In genomic region chr1:64893921-64894320, GRCh38 we compare ENCODE assay signal across 26 cellular contexts.
DNase-seq lines count a peak whose midpoint lies in the region; ATAC-seq and TF ChIP-seq lines count a peak whose summit lies in the region.
"Had no signal": no experiment of that assay in that cellular context is flagged by ENCODE, and none has a peak within 500 bp of the region (broad histone marks: within the 10 kb centered on the region; RNA-seq: fewer than 3 reads in every experiment).

No MANE protein-coding gene starts in this region.

- no peak overlapping the region for H3K27ac Mint-ChIP-seq in CD8-positive, alpha-beta T cell
- H3K27ac Mint-ChIP-seq in stimulated activated naive B cell treated with anti-CD40 and anti-IgM and Interleukin-4, amounts not matched to agents 10 μg/mL and 1 μg/mL and 100 μg/mL, for 72 hours: peak overlapping the region; percentile 9
- H3K27ac Mint-ChIP-seq: activated CD4-positive, alpha-beta T cell treated with anti-CD3 and anti-CD28 coated beads for 36 hours; stimulated activated effector memory CD8-positive, alpha-beta T cell treated with anti-CD3 and anti-CD28 coated beads, Interleukin-12 subunit alpha, Interleukin-12 subunit beta, amount 100 ng/mL, for 72 hours had no signal

- H3K9me3 Mint-ChIP-seq in CD8-positive, alpha-beta T cell: no peaks in the 10 kb centered on the region
- H3K9me3 Mint-ChIP-seq in stimulated activated naive B cell treated with anti-CD40 and anti-IgM and Interleukin-4, amounts not matched to agents 10 μg/mL and 1 μg/mL and 100 μg/mL, for 72 hours: peaks cover 2 to 9% of the 10 kb centered on the region in 2 donors
- H3K9me3 Mint-ChIP-seq: stimulated activated effector memory CD8-positive, alpha-beta T cell treated with anti-CD3 and anti-CD28 coated beads, Interleukin-12 subunit alpha, Interleukin-12 subunit beta, amount 100 ng/mL, for 72 hours had no signal

- no peak for TF ChIP-seq POLR2A in thyroid gland (IDR thresholded peaks at IDR 0.05)

- no peaks in the 10 kb centered on the region for H3K36me3 ChIP-seq in CD8-positive, alpha-beta T cell (ENCODE audit: insufficient read depth, low read length)
- no peaks in the 10 kb centered on the region for H3K36me3 ChIP-seq in Panc1 (ENCODE audit: control insufficient read depth, insufficient read depth, low read length)
- H3K36me3 ChIP-seq in thyroid gland: no peaks in the 10 kb centered on the region

- no peak for DNase-seq in CD8-positive, alpha-beta T cell
- DNase-seq in Panc1 (ENCODE audit: low read depth, low spot score) (no peak), left colon (no peak), thyroid gland (no peak), NCI-H2196 treated with DMSO at 0.1 percent for 48 hours (lab: John Stamatoyannopoulos, UW; ENCODE audit: unreplicated experiment) (no peak)
- no peak for DNase-seq in stimulated activated naive B cell treated with anti-CD40 and anti-IgM and Interleukin-4, amounts not matched to agents 10 μg/mL and 1 μg/mL and 100 μg/mL, for 72 hours
- DNase-seq: activated CD4-positive, alpha-beta T cell treated with anti-CD3 and anti-CD28 coated beads for 36 hours; activated CD8-positive, alpha-beta memory T cell treated with anti-CD3 and anti-CD28 coated beads for 24 hours; activated naive CD4-positive, alpha-beta T cell; activated T-cell treated with anti-CD3 and anti-CD28 coated beads, Interleukin-2, amount 50 U/mL, for 1 hour; aorta; COR-L47; dermis blood vessel endothelial cell; DND-41; Kasumi-1; kidney; MV-4-11; NCI-H146; NCI-H510A treated with DMSO at 0.1 percent for 48 hours; NK-92 treated with Interleukin-12 subunit alpha and Interleukin-12 subunit beta, amount 100 ng/mL, for 24 hours; PC-9; T-helper 1 cell; testis had no signal

- peaks cover 94% of the 10 kb centered on the region for H3K4me1 Mint-ChIP-seq in CD8-positive, alpha-beta T cell (ENCODE audit: low read depth)
- peaks cover 66 to 96% of the 10 kb centered on the region in 2 donors for H3K4me1 Mint-ChIP-seq in stimulated activated naive B cell treated with anti-CD40 and anti-IgM and Interleukin-4, amounts not matched to agents 10 μg/mL and 1 μg/mL and 100 μg/mL, for 72 hours

- POLR2A ChIA-PET in CD8-positive, alpha-beta T cell (lab: Charles Lee): interaction anchor here (1.2 to 1.8 kb wide), 5 partner anchors 9 to 181 kb away, joined by 3 to 8 read pairs (median 3); no protein-coding TSS in a partner anchor
- POLR2A ChIA-PET in Panc1 (lab: Charles Lee): interaction anchor here (0.7 kb wide), 1 partner anchor 75 kb away, joined by 3 read pairs; no protein-coding TSS in a partner anchor

- no TSS peak for BruUV-seq in Panc1 (replicated peaks; lab: Mats Ljungman, UMichigan)

- peak overlapping the region; percentile 13 for H3K4me3 Mint-ChIP-seq in CD8-positive, alpha-beta T cell
- peak overlapping the region in 1 of 2 donors; percentile 41 for H3K4me3 Mint-ChIP-seq in stimulated activated naive B cell treated with anti-CD40 and anti-IgM and Interleukin-4, amounts not matched to agents 10 μg/mL and 1 μg/mL and 100 μg/mL, for 72 hours
- H3K4me3 Mint-ChIP-seq: activated CD4-positive, alpha-beta T cell treated with anti-CD3 and anti-CD28 coated beads for 36 hours; stimulated activated effector memory CD8-positive, alpha-beta T cell treated with anti-CD3 and anti-CD28 coated beads, Interleukin-12 subunit alpha, Interleukin-12 subunit beta, amount 100 ng/mL, for 72 hours had no signal

- intact Hi-C loops in CD8-positive, alpha-beta T cell (cut with DNase I, micrococcal nuclease): no loop called here
- intact Hi-C loops in Panc1 (cut with micrococcal nuclease; ENCODE audit: unreplicated experiment) (loop anchor here (10.0 kb wide), 1 partner anchor 141 kb away; no protein-coding TSS in a partner anchor), left colon (cut with DNase I, micrococcal nuclease) (no loop called here), thyroid gland (cut with DNase I) (loop anchor here (10.0 kb wide), 1 partner anchor 71 kb away; the partner anchor contains the start of gene JAK1)

- in situ Hi-C loops in Panc1 (cut with HindIII; ENCODE audit: low pct_unique_long_range_greater_than_20kb, low sequenced_read_pairs): no loop called here

- H3K27me3 Mint-ChIP-seq in CD8-positive, alpha-beta T cell (ENCODE audit: low read depth): no peaks in the 10 kb centered on the region
- no peaks in the 10 kb centered on the region for H3K27me3 Mint-ChIP-seq in stimulated activated naive B cell treated with anti-CD40 and anti-IgM and Interleukin-4, amounts not matched to agents 10 μg/mL and 1 μg/mL and 100 μg/mL, for 72 hours
- H3K27me3 Mint-ChIP-seq: activated CD4-positive, alpha-beta T cell treated with anti-CD3 and anti-CD28 coated beads for 36 hours had no signal

- CTCF ChIA-PET in CD8-positive, alpha-beta T cell (lab: Charles Lee): interaction anchor here (0.8 to 1.3 kb wide), 3 partner anchors 17 to 182 kb away, joined by 3 to 4 read pairs (median 3); no protein-coding TSS in a partner anchor
- CTCF ChIA-PET in Panc1 (lab: Charles Lee): no interaction called here

- no peak for TF ChIP-seq CTCF in CD8-positive, alpha-beta T cell (IDR thresholded peaks at IDR 0.05)
- TF ChIP-seq CTCF in Panc1 (IDR thresholded peaks at IDR 0.05): no peak
- no peak for TF ChIP-seq CTCF in thyroid gland (IDR thresholded peaks at IDR 0.05)

- ATAC-seq in CD8-positive, alpha-beta T cell: no peak
- no peak for ATAC-seq in Panc1
- peak; percentile 16 for ATAC-seq in left colon
- no peak for ATAC-seq in stimulated activated naive B cell treated with anti-CD40 and anti-IgM and Interleukin-4, amounts not matched to agents 10 μg/mL and 1 μg/mL and 100 μg/mL, for 72 hours (replicated peaks)
- ATAC-seq in HG03521 (IDR thresholded peaks at IDR 0.05; ENCODE audit: unreplicated experiment): no peak
- ATAC-seq: activated CD4-positive, alpha-beta T cell treated with anti-CD3 and anti-CD28 coated beads for 36 hours; stimulated activated effector memory CD8-positive, alpha-beta T cell treated with anti-CD3 and anti-CD28 coated beads, Interleukin-12 subunit alpha, Interleukin-12 subunit beta, amount 100 ng/mL, for 72 hours had no signal

- 94 to 100% methylated on average over 4 of the region's 4 CpGs for WGBS in thyroid gland, 2 donors

- no peaks in the 10 kb centered on the region for H3K36me3 Mint-ChIP-seq in CD8-positive, alpha-beta T cell
- peaks cover 2 to 10% of the 10 kb centered on the region in 2 donors for H3K36me3 Mint-ChIP-seq in stimulated activated naive B cell treated with anti-CD40 and anti-IgM and Interleukin-4, amounts not matched to agents 10 μg/mL and 1 μg/mL and 100 μg/mL, for 72 hours

- H3K27me3 ChIP-seq in CD8-positive, alpha-beta T cell (ENCODE audit: insufficient read depth, low read length): no peaks in the 10 kb centered on the region
- H3K27me3 ChIP-seq in Panc1 (ENCODE audit: control insufficient read depth, insufficient read depth, low read length) (no peaks in the 10 kb centered on the region), thyroid gland (no peaks in the 10 kb centered on the region)
- H3K27me3 ChIP-seq: testis had no signal

- H3K4me3 ChIP-seq in CD8-positive, alpha-beta T cell (ENCODE audit: low read depth, low read length): no peak overlapping the region
- H3K4me3 ChIP-seq in Panc1 (ENCODE audit: low read depth in 2 of 2, low read length in 2 of 2): no peak overlapping the region
- no peak overlapping the region for H3K4me3 ChIP-seq in thyroid gland (replicated peaks in 1 of 3)
- H3K4me3 ChIP-seq: lung, PC-9, testis had no signal

- no peaks in the 10 kb centered on the region for H3K9me3 ChIP-seq in CD8-positive, alpha-beta T cell (ENCODE audit: low read length)
- H3K9me3 ChIP-seq in Panc1 (ENCODE audit: control insufficient read depth, insufficient read depth, low read depth, low read length): no peaks in the 10 kb centered on the region
- no peaks in the 10 kb centered on the region for H3K9me3 ChIP-seq in thyroid gland
- H3K9me3 ChIP-seq: testis had no signal

- H3K27ac ChIP-seq in CD8-positive, alpha-beta T cell (ENCODE audit: low read depth, low read length): no peak overlapping the region
- peak overlapping the region; percentile 64 for H3K27ac ChIP-seq in Panc1 (ENCODE audit: low read length)
- H3K27ac ChIP-seq in thyroid gland: peak overlapping the region in 1 of 3 donors; percentile 23
- H3K27ac ChIP-seq: PC-9, testis had no signal

- H3K4me1 ChIP-seq in CD8-positive, alpha-beta T cell (ENCODE audit: insufficient read depth, low read length): peaks cover 88% of the 10 kb centered on the region
- peaks cover 86% of the 10 kb centered on the region for H3K4me1 ChIP-seq in Panc1 (ENCODE audit: control insufficient read depth, insufficient read depth, low read length)
- peaks cover 17 to 65% of the 10 kb centered on the region in 2 donors for H3K4me1 ChIP-seq in thyroid gland

Comparison
In these comparisons a context has a peak if more than half of its experiments do, and no peak if none do; other contexts are left out.
1. intact Hi-C loops: an anchor here in Panc1 (10.0 kb wide) and thyroid gland (10.0 kb wide); none called in CD8-positive, alpha-beta T cell and left colon.